In genomic region chr19:10881403-10882107, GRCh38 we compare ENCODE assay signal across 1 cellular context.
A peak's percentile ranks its signal among the peaks of the same experiment; 100 is the strongest.
TF ChIP-seq lines count a peak whose summit lies in the region.

No MANE protein-coding gene starts in this region.

TF ChIP-seq in H1, 55 proteins besides CTCF, POLR2A, EP300 and RAD21:
- 0 out of 2 replicates have a peak, but pooled peaks have one; percentile 41 for TF ChIP-seq TCF12 (IDR thresholded peaks at IDR 0.05; ENCODE audit: low read depth, low read length)
- TF ChIP-seq BRCA1 (IDR thresholded peaks at IDR 0.05; ENCODE audit: low read depth, low read length) = no peak
- TF ChIP-seq POU5F1 (IDR thresholded peaks at IDR 0.05; ENCODE audit: low read depth, low read length) = no peak
- no peak for TF ChIP-seq CHD1 (IDR thresholded peaks at IDR 0.05; ENCODE audit: low read depth, low read length)
- no peak for TF ChIP-seq SUZ12 (IDR thresholded peaks at IDR 0.05; ENCODE audit: low read length)
- TF ChIP-seq RXRA (IDR thresholded peaks at IDR 0.05; ENCODE audit: insufficient read depth, low read depth, low read length) = 0 out of 2 replicates have a peak, but pooled peaks have one; percentile 60
- no peak for TF ChIP-seq SRF (IDR thresholded peaks at IDR 0.05; ENCODE audit: low read depth, low read length)
- 0 out of 2 replicates have a peak, but pooled peaks have one; percentile 22 for TF ChIP-seq CREB1 (IDR thresholded peaks at IDR 0.05)
- 0 out of 2 replicates have a peak, but pooled peaks have one; percentile 45 for TF ChIP-seq RBBP5 (IDR thresholded peaks at IDR 0.05; ENCODE audit: borderline replicate concordance, low read depth, low read length)
- no peak for TF ChIP-seq NANOG (IDR thresholded peaks at IDR 0.05; ENCODE audit: insufficient read depth, low read depth, low read length, poor library complexity, severe bottlenecking)
- no peak for TF ChIP-seq SP4 (IDR thresholded peaks at IDR 0.05; ENCODE audit: low read length)
TF ChIP-seq in H1: peak in this region for 4.
